10 cellular contexts compared by ENCODE assay signal in genomic region chr21:39153373-39153772, GRCh38. TPM values are rescaled to one million over a fixed set of nuclear protein-coding genes. Genes with fewer than 3 reads are reported as not detected.
DNase-seq lines count a peak whose midpoint lies in the region; ATAC-seq and TF ChIP-seq lines count a peak whose summit lies in the region.
"Had no signal": no experiment of that assay in that cellular context is flagged by ENCODE, and none has a peak within 500 bp of the region (broad histone marks: within the 10 kb centered on the region; RNA-seq: fewer than 3 reads in every experiment).

No MANE protein-coding gene starts in this region.

- no peaks in the 10 kb centered on the region for H3K27me3 ChIP-seq in MM.1S (replicated peaks; ENCODE audit: insufficient read depth, low read length)
- H3K27me3 ChIP-seq in endodermal cell (ENCODE audit: control insufficient read depth, insufficient read depth, low read length, poor library complexity, severe bottlenecking), result no peaks in the 10 kb centered on the region
- H3K27me3 ChIP-seq in neural progenitor cell, result no peaks in the 10 kb centered on the region

- no peaks in the 10 kb centered on the region for H3K79me2 ChIP-seq in MM.1S (ENCODE audit: low read length)
- no peaks in the 10 kb centered on the region for H3K79me2 ChIP-seq in neural progenitor cell (ENCODE audit: low read depth)

- H3K4me1 Mint-ChIP-seq in endodermal cell (no peaks in the 10 kb centered on the region), neural progenitor cell (peaks cover 3% of the 10 kb centered on the region)
- H3K4me1 Mint-ChIP-seq in activated T-helper 17 cell treated with anti-CD3 and anti-CD28 coated beads, Interleukin-2, amount 50 U/mL, for 72 hours, result no peaks in the 10 kb centered on the region

- H3K9me2 ChIP-seq in MM.1S (replicated peaks; ENCODE audit: insufficient read depth, low read length), result no peaks in the 10 kb centered on the region

- DNase-seq in GM10266 (ENCODE audit: extremely low spot score), result no peak
- DNase-seq in MM.1S, result peak; percentile 25
- peak; percentile 62 for DNase-seq in endodermal cell
- peak; percentile 43 for DNase-seq in neural progenitor cell (ENCODE audit: low spot score)
- no peak for DNase-seq in activated gamma-delta T cell (lab: John Stamatoyannopoulos, UW)
- DNase-seq: activated T-cell treated with anti-CD3 and anti-CD28 coated beads, Interleukin-2, amount 50 U/mL, for 72 hours; hypothalamus; right cardiac atrium had no signal

- no peak overlapping the region for H2AFZ ChIP-seq in MM.1S (ENCODE audit: low read length)
- no peak overlapping the region for H2AFZ ChIP-seq in neural progenitor cell (replicated peaks)

- H3K27ac ChIP-seq in MM.1S (ENCODE audit: low read length) (no peak overlapping the region), endodermal cell (ENCODE audit: low read depth, low read length) (no peak overlapping the region), neural progenitor cell (no peak overlapping the region)

- 97 to 100% methylated on average over 1 to 2 of the region's 2 CpGs for WGBS in endodermal cell (ENCODE audit: insufficient coverage in 1 of 2, insufficient read length in 1 of 2), 2 experiments

- H3K9me3 ChIP-seq in MM.1S (replicated peaks; ENCODE audit: insufficient read depth, low read length), result no peaks in the 10 kb centered on the region
- H3K9me3 ChIP-seq in endodermal cell (ENCODE audit: control insufficient read depth, low read length), result no peaks in the 10 kb centered on the region
- H3K9me3 ChIP-seq in neural progenitor cell (ENCODE audit: low read depth), result no peaks in the 10 kb centered on the region

- H3K9ac ChIP-seq in MM.1S (ENCODE audit: low read length) (no peak overlapping the region), endodermal cell (ENCODE audit: extremely low read depth, low read length, poor library complexity, severe bottlenecking) (no peak overlapping the region), neural progenitor cell (no peak overlapping the region)

- no peak overlapping the region for H3K4me3 ChIP-seq in MM.1S (ENCODE audit: low read length)
- no peak overlapping the region for H3K4me3 ChIP-seq in endodermal cell (ENCODE audit: low read length)
- no peak overlapping the region for H3K4me3 ChIP-seq in neural progenitor cell

- no peak for ATAC-seq in activated T-helper 17 cell treated with anti-CD3 and anti-CD28 coated beads, Interleukin-2, amount 50 U/mL, for 72 hours (replicated peaks)
- ATAC-seq in GM18517 (IDR thresholded peaks at IDR 0.05; ENCODE audit: unreplicated experiment), result no peak
- ATAC-seq: activated T-cell treated with anti-CD3 and anti-CD28 coated beads, Interleukin-2, amount 50 U/mL, for 72 hours had no signal

- H3K4me3 Mint-ChIP-seq in endodermal cell, result no peak overlapping the region
- no peak overlapping the region for H3K4me3 Mint-ChIP-seq in neural progenitor cell
- H3K4me3 Mint-ChIP-seq in activated T-helper 17 cell treated with anti-CD3 and anti-CD28 coated beads, Interleukin-2, amount 50 U/mL, for 72 hours, result no peak overlapping the region
- H3K4me3 Mint-ChIP-seq: activated T-cell treated with anti-CD3 and anti-CD28 coated beads, Interleukin-2, amount 50 U/mL, for 72 hours had no signal

- H3K36me3 Mint-ChIP-seq in endodermal cell (ENCODE audit: low read depth) (peaks cover 3% of the 10 kb centered on the region), neural progenitor cell (peaks cover 2% of the 10 kb centered on the region)
- no peaks in the 10 kb centered on the region for H3K36me3 Mint-ChIP-seq in activated T-helper 17 cell treated with anti-CD3 and anti-CD28 coated beads, Interleukin-2, amount 50 U/mL, for 72 hours (ENCODE audit: low read depth)

- H3F3A ChIP-seq in MM.1S (ENCODE audit: insufficient read depth, low read length) (no peaks in the 10 kb centered on the region), neural progenitor cell (ENCODE audit: low read depth) (no peaks in the 10 kb centered on the region)

- H3K27ac Mint-ChIP-seq in endodermal cell (no peak overlapping the region), neural progenitor cell (no peak overlapping the region)
- no peak overlapping the region for H3K27ac Mint-ChIP-seq in activated T-helper 17 cell treated with anti-CD3 and anti-CD28 coated beads, Interleukin-2, amount 50 U/mL, for 72 hours
- H3K27ac Mint-ChIP-seq: activated T-cell treated with anti-CD3 and anti-CD28 coated beads, Interleukin-2, amount 50 U/mL, for 72 hours had no signal

- H3K27me3 Mint-ChIP-seq in endodermal cell (ENCODE audit: insufficient read depth) (no peaks in the 10 kb centered on the region), neural progenitor cell (ENCODE audit: insufficient read depth, low read depth) (peaks cover 7% of the 10 kb centered on the region)
- H3K27me3 Mint-ChIP-seq in activated T-helper 17 cell treated with anti-CD3 and anti-CD28 coated beads, Interleukin-2, amount 50 U/mL, for 72 hours, result peaks cover 10% of the 10 kb centered on the region

- H3K36me3 ChIP-seq in MM.1S (replicated peaks; ENCODE audit: insufficient read depth, low read length), result no peaks in the 10 kb centered on the region
- no peaks in the 10 kb centered on the region for H3K36me3 ChIP-seq in endodermal cell (ENCODE audit: control insufficient read depth, insufficient read depth, low read length)
- no peaks in the 10 kb centered on the region for H3K36me3 ChIP-seq in neural progenitor cell

- H3K4me1 ChIP-seq in MM.1S (ENCODE audit: low read length) (no peaks in the 10 kb centered on the region), endodermal cell (ENCODE audit: control insufficient read depth, insufficient read depth, low read length) (no peaks in the 10 kb centered on the region), neural progenitor cell (no peaks in the 10 kb centered on the region)

- no peak overlapping the region for H3K4me2 ChIP-seq in MM.1S (ENCODE audit: low read depth, low read length)
- no peak overlapping the region for H3K4me2 ChIP-seq in neural progenitor cell

- H3K9me3 Mint-ChIP-seq in endodermal cell (peaks cover 14% of the 10 kb centered on the region), neural progenitor cell (peaks cover 9% of the 10 kb centered on the region)
- no peaks in the 10 kb centered on the region for H3K9me3 Mint-ChIP-seq in activated T-helper 17 cell treated with anti-CD3 and anti-CD28 coated beads, Interleukin-2, amount 50 U/mL, for 72 hours
- H3K9me3 Mint-ChIP-seq: activated T-cell treated with anti-CD3 and anti-CD28 coated beads, Interleukin-2, amount 50 U/mL, for 72 hours had no signal

- no peaks in the 10 kb centered on the region for H4K20me1 ChIP-seq in MM.1S (ENCODE audit: insufficient read depth, low read length)
- no peaks in the 10 kb centered on the region for H4K20me1 ChIP-seq in neural progenitor cell (ENCODE audit: low read depth)

- peak; percentile 34 for TF ChIP-seq CTCF in GM10266 (IDR thresholded peaks at IDR 0.05; ENCODE audit: control insufficient read depth, insufficient read depth, low read depth, missing control alignments)
- peak; percentile 55 for TF ChIP-seq CTCF in MM.1S (IDR thresholded peaks at IDR 0.05; ENCODE audit: low read length)
- TF ChIP-seq CTCF in endodermal cell (conservative IDR thresholded peaks at IDR 0.05), result peak; percentile 83
- peak; percentile 59 for TF ChIP-seq CTCF in neural progenitor cell (IDR thresholded peaks at IDR 0.05)

RNA-seq across cellular contexts. Expression of gene PSMG1, which starts 29.9 kb away (rescaled TPM):
- total RNA-seq in endodermal cell (10 to 100 TPM; 47.3 to 52.6 TPM), neural progenitor cell (ENCODE audit: low replicate concordance) (37.5 and 42.9 TPM in 2 replicates)
- 60.5 TPM for polyA plus RNA-seq in endodermal cell (2013, experiment 1 of 2)
- polyA plus RNA-seq in endodermal cell (2013, experiment 2 of 2), result 51.5 TPM
- total RNA-seq in activated T-helper 17 cell treated with anti-CD3 and anti-CD28 coated beads, Interleukin-2, amount 50 U/mL, for 72 hours, result 100 to 1,000 TPM in 1 of 2 donors, 10 to 100 TPM in 1; 46.8 to 107 TPM

Comparison
In these comparisons a context has a peak if more than half of its experiments do, and no peak if none do; other contexts are left out.
1. DNase-seq: peak in MM.1S (single experiment), endodermal cell (single experiment) and neural progenitor cell (single experiment); none in GM10266 (single experiment) and activated gamma-delta T cell (single experiment).
2. Peak in every context shown above with its lines, with median percentiles within 50 percentile points of each other: CTCF ChIP-seq.